8 cellular contexts compared by ENCODE assay signal in genomic region chr6:44073612-44074382, GRCh38. TPM values are rescaled to one million over a fixed set of nuclear protein-coding genes. Genes with fewer than 3 reads are reported as not detected.
DNase-seq lines count a peak whose midpoint lies in the region; ATAC-seq, FAIRE-seq and TF ChIP-seq lines count a peak whose summit lies in the region.

No MANE protein-coding gene starts in this region.

- WGBS in HepG2 (ENCODE audit: low lambda C conversion rate) = 38% methylated on average over 11 of the region's 24 CpGs
- WGBS in transverse colon (ENCODE audit: low coverage in 1 of 2), 2 donors = 28% methylated on average over 20 of the region's 24 CpGs; no CpG with 5 or more reads in 1 of the 2 donors

- H3K27me3 ChIP-seq in HL-60 (ENCODE audit: insufficient read depth, poor library complexity, severe bottlenecking) (no peaks in the 10 kb centered on the region), HepG2 (ENCODE audit: control insufficient read depth in 1 of 2, insufficient read depth in 2 of 2, low read length in 2 of 2) (no peaks in the 10 kb centered on the region), transverse colon (peaks cover 3% of the 10 kb centered on the region)

- POLR2A ChIA-PET in HepG2 (lab: Yijun Ruan, JAX) = interaction anchor here (0.7 to 3.3 kb wide), 11 partner anchors 9 to 444 kb away, joined by 3 to 15 read pairs (median 3); partner anchors contain the start of genes GTPBP2 and VEGFA

- CTCF ChIA-PET in HepG2 (lab: Yijun Ruan, JAX; ENCODE audit: low intra/inter-chr PET ratio, low total read pairs) = interaction anchor here (1.0 to 2.8 kb wide), 7 partner anchors 68 to 349 kb away, joined by 4 to 22 read pairs (median 5); partner anchors contain the start of gene VEGFA

- H3K4me1 ChIP-seq in HepG2 (ENCODE audit: insufficient read depth, low read length) = peaks cover 82% of the 10 kb centered on the region
- H3K4me1 ChIP-seq in transverse colon = peaks cover 15 to 56% (median 39%) of the 10 kb centered on the region in 4 donors

- peak; percentile 34 for ATAC-seq in HepG2

- DNase-seq in HL-60 (ENCODE audit: low read depth in 1 of 2, low spot score in 1 of 2) = peak in 1 of 2 experiments; percentile 12
- no peak for DNase-seq in astrocyte of the cerebellum (ENCODE audit: low read depth)
- DNase-seq in HepG2 (ENCODE audit: low spot score) = no peak
- no peak for DNase-seq in transverse colon
- no peak for DNase-seq in stimulated activated CD4-positive, alpha-beta T cell treated with anti-CD3 and anti-CD28 coated beads, Interleukin-4, amount 100 ng/mL, for 4 hours
- DNase-seq in GM12892 (ENCODE audit: insufficient read length) = no peak
- no peak for DNase-seq in KBM-7

- peak overlapping the region; percentile 54 for H3K9ac ChIP-seq in HepG2 (ENCODE audit: insufficient read depth, low read depth, low read length)

- H3K36me3 ChIP-seq in HepG2 (replicated peaks in 1 of 2; ENCODE audit: control insufficient read depth in 1 of 2, insufficient read depth in 2 of 2, low read length in 2 of 2) = no peaks in the 10 kb centered on the region
- no peaks in the 10 kb centered on the region for H3K36me3 ChIP-seq in transverse colon

- TF ChIP-seq CTCF in GM12874 (IDR thresholded peaks at IDR 0.05; ENCODE audit: insufficient read depth, low read depth, low read length) (0 out of 2 replicates have a peak, but pooled peaks have one; percentile 6), HL-60 (IDR thresholded peaks at IDR 0.05; ENCODE audit: insufficient read depth, low read length) (no peak), astrocyte of the cerebellum (IDR thresholded peaks at IDR 0.05; ENCODE audit: low read depth, low read length, missing control alignments) (no peak), HepG2 (CRISPR knock-in tag; IDR thresholded peaks at IDR 0.05) (no peak; the same call in 1 of the 2 replicates), transverse colon (IDR thresholded peaks at IDR 0.05) (peak in 1 of 5 experiments; percentile 17)

- TF ChIP-seq EP300 in HepG2 (IDR thresholded peaks at IDR 0.05; ENCODE audit: low read depth in 2 of 2, low read length in 2 of 2) = no peak
- no peak for TF ChIP-seq EP300 in HepG2 (CRISPR knock-in tag; IDR thresholded peaks at IDR 0.05; ENCODE audit: borderline replicate concordance)
- no peak for TF ChIP-seq EP300 in transverse colon (IDR thresholded peaks at IDR 0.05; ENCODE audit: low read depth)

- H3K9me3 ChIP-seq in HepG2 (ENCODE audit: low read length) = no peaks in the 10 kb centered on the region
- H3K9me3 ChIP-seq in transverse colon = no peaks in the 10 kb centered on the region

- BruUV-seq in HepG2 (replicated peaks; lab: Mats Ljungman, UMichigan) = no TSS peak

- TF ChIP-seq RAD21 in HepG2 (CRISPR knock-in tag; IDR thresholded peaks at IDR 0.05) = no peak

- peak overlapping the region; percentile 91 for H3K4me2 ChIP-seq in HepG2 (ENCODE audit: low read depth, low read length)

- no peak for TF ChIP-seq POLR2A in HepG2 (IDR thresholded peaks at IDR 0.05; ENCODE audit: insufficient read depth in 1 of 2, low read depth in 2 of 2, low read length in 2 of 2)
- no peak for TF ChIP-seq POLR2A in transverse colon (IDR thresholded peaks at IDR 0.05)
- no peak for TF ChIP-seq POLR2A in GM12892 (IDR thresholded peaks at IDR 0.05; ENCODE audit: low read depth, low read length)

- no peak overlapping the region for H2AFZ ChIP-seq in HepG2 (ENCODE audit: low read length)

- intact Hi-C loops in HepG2 (cut with micrococcal nuclease; ENCODE audit: unreplicated experiment) = loop anchor here (1.0 to 5.0 kb wide), 3 partner anchors 71 to 349 kb away; no protein-coding TSS in a partner anchor
- intact Hi-C loops in transverse colon (cut with DNase I; ENCODE audit: low total_unique reads) = no loop called here

- H3K27ac ChIP-seq in HL-60 (replicated peaks) (no peak overlapping the region), HepG2 (ENCODE audit: extremely low read length, insufficient read depth, low read length) (peak overlapping the region; percentile 57), transverse colon (peak overlapping the region in 3 of 4 donors; percentile 75 to 82 (median 78))

- H3K79me2 ChIP-seq in HepG2 (ENCODE audit: insufficient read depth, low read length) = no peaks in the 10 kb centered on the region

- H4K20me1 ChIP-seq in HepG2 (ENCODE audit: insufficient read depth, low read length) = no peaks in the 10 kb centered on the region

- in situ Hi-C loops in astrocyte of the cerebellum (cut with HindIII; ENCODE audit: low sequenced_read_pairs) = no loop called here
- in situ Hi-C loops in HepG2 (cut with HindIII; ENCODE audit: extremely low pct_ligation_motif_present, low pct_unique_long_range_greater_than_20kb) = loop anchor here (10.0 kb wide), 1 partner anchor 119 kb away; no protein-coding TSS in a partner anchor
- in situ Hi-C loops in transverse colon (cut with MboI; ENCODE audit: low pct_ligation_motif_present in 1 of 4, low pct_unique_long_range_greater_than_20kb in 1 of 4, low sequenced_read_pairs in 3 of 4) = loop anchor here in 1 of 4 donors (10.0 kb wide), 1 partner anchor 309 kb away; no protein-coding TSS in a partner anchor
- in situ Hi-C loops in KBM-7 (cut with MboI; ENCODE audit: low pct_unique_long_range_greater_than_20kb, low sequenced_read_pairs) = no loop called here

- FAIRE-seq in HepG2 (lab: Jason Lieb, UNC) (no peak), GM12892 (lab: Jason Lieb, UNC) (no peak)

- H3K4me3 ChIP-seq in HL-60 (replicated peaks; ENCODE audit: insufficient read depth, low read length) = peak overlapping the region; percentile 39
- H3K4me3 ChIP-seq in astrocyte of the cerebellum (ENCODE audit: low read depth, low read length) = peak overlapping the region; percentile 28
- peak overlapping the region; percentile 23 to 74 (median 46) for H3K4me3 ChIP-seq in HepG2 (replicated peaks in 1 of 3; ENCODE audit: insufficient read depth in 1 of 3, low read depth in 2 of 3, low read length in 3 of 3)
- H3K4me3 ChIP-seq in transverse colon = peak overlapping the region; percentile 30 to 54 (median 36)

TF ChIP-seq in HepG2, 621 proteins besides CTCF, POLR2A, EP300 and RAD21 (continues in another document):
- 0 out of 2 replicates have a peak, but pooled peaks have one; percentile 38 for TF ChIP-seq ZNF235 (CRISPR knock-in tag; IDR thresholded peaks at IDR 0.05; ENCODE audit: borderline replicate concordance)
- no peak for TF ChIP-seq HMG20A (CRISPR knock-in tag; IDR thresholded peaks at IDR 0.05; ENCODE audit: borderline replicate concordance)

RNA-seq across cellular contexts. Expression of gene MRPL14, which starts 53.5 kb away (rescaled TPM):
- total RNA-seq in HepG2 (2016; rRNA removed; fragmentation: Illumina TruSeq; extraction: Trizol) (178 and 191 TPM in 2 replicates), transverse colon (10 to 100 TPM; 15.5 to 54.6 (median 45.9) TPM)
- 169 and 189 TPM in 2 replicates for total RNA-seq in HepG2 (2016; cell fraction: cytosol; rRNA removed; fragmentation: Illumina TruSeq; extraction: Trizol; ENCODE audit: low read depth)
- total RNA-seq in HepG2 (2016; cell fraction: insoluble cytoplasmic fraction; rRNA removed; fragmentation: Illumina TruSeq; extraction: Trizol) = 186 and 208 TPM in 2 replicates
- total RNA-seq in HepG2 (2016; cell fraction: membrane; rRNA removed; fragmentation: Illumina TruSeq; extraction: Trizol) = 148 and 200 TPM in 2 replicates
- total RNA-seq in HepG2 (2016; cell fraction: nucleus; rRNA removed; fragmentation: Illumina TruSeq; extraction: Trizol) = 65.1 and 65.8 TPM in 2 replicates
- 157 and 166 TPM in 2 replicates for polyA plus RNA-seq in HepG2 (2011; rRNA removed)
- 144 and 170 TPM in 2 replicates for polyA plus RNA-seq in HepG2 (2011; cell fraction: cytosol; rRNA removed)
- polyA plus RNA-seq in HepG2 (2011; cell fraction: nucleus; rRNA removed) = 42.8 and 46.0 TPM in 2 replicates
- 135 and 137 TPM in 2 replicates for polyA plus RNA-seq in HepG2 (2012)
- polyA plus RNA-seq in HepG2 (2016; cell fraction: cytosol; fragmentation: Illumina TruSeq; extraction: Trizol; ENCODE audit: low read depth) = 114 and 150 TPM in 2 replicates
- 163 and 186 TPM in 2 replicates for polyA plus RNA-seq in HepG2 (2016; cell fraction: insoluble cytoplasmic fraction; fragmentation: Illumina TruSeq; extraction: Trizol; ENCODE audit: low read depth)
- 111 and 143 TPM in 2 replicates for polyA plus RNA-seq in HepG2 (2016; cell fraction: membrane; fragmentation: Illumina TruSeq; extraction: Trizol; ENCODE audit: low read depth)
- polyA plus RNA-seq in HepG2 (2016; cell fraction: nucleus; fragmentation: Illumina TruSeq; extraction: Trizol; ENCODE audit: insufficient read depth, low read depth) = 92.9 and 98.5 TPM in 2 replicates
- polyA minus RNA-seq in HepG2 (2011; rRNA and poly(A)+ RNA removed; ENCODE audit: low replicate concordance) = 33.2 and 40.9 TPM in 2 replicates
- polyA minus RNA-seq in HepG2 (2011; cell fraction: cytosol; rRNA and poly(A)+ RNA removed) = 22.7 and 28.4 TPM in 2 replicates
- polyA minus RNA-seq in HepG2 (2011; cell fraction: nucleus; rRNA and poly(A)+ RNA removed) = 20.0 and 21.5 TPM in 2 replicates
- 87.0 TPM for polyA plus RNA-seq in GM12892 (2012; ENCODE audit: missing spikeins)

RNA-seq across cellular contexts. Expression of gene TMEM63B, which starts 53.6 kb away (rescaled TPM):
- 13.9 and 27.4 TPM in 2 replicates for total RNA-seq in HepG2 (2016; rRNA removed; fragmentation: Illumina TruSeq; extraction: Trizol)
- 5.1 and 5.8 TPM in 2 replicates for total RNA-seq in HepG2 (2016; cell fraction: cytosol; rRNA removed; fragmentation: Illumina TruSeq; extraction: Trizol; ENCODE audit: low read depth)
- 11.4 and 28.3 TPM in 2 replicates for total RNA-seq in HepG2 (2016; cell fraction: insoluble cytoplasmic fraction; rRNA removed; fragmentation: Illumina TruSeq; extraction: Trizol)
- total RNA-seq in HepG2 (2016; cell fraction: membrane; rRNA removed; fragmentation: Illumina TruSeq; extraction: Trizol) = 14.9 and 15.8 TPM in 2 replicates
- 28.7 and 33.8 TPM in 2 replicates for total RNA-seq in HepG2 (2016; cell fraction: nucleus; rRNA removed; fragmentation: Illumina TruSeq; extraction: Trizol)
- polyA plus RNA-seq in HepG2 (2011; rRNA removed) = 75.8 and 83.8 TPM in 2 replicates
- 81.0 and 82.0 TPM in 2 replicates for polyA plus RNA-seq in HepG2 (2011; cell fraction: cytosol; rRNA removed)
- 185 and 224 TPM in 2 replicates for polyA plus RNA-seq in HepG2 (2011; cell fraction: nucleus; rRNA removed)
- 37.7 and 41.7 TPM in 2 replicates for polyA plus RNA-seq in HepG2 (2012)
- 5.0 and 5.6 TPM in 2 replicates for polyA plus RNA-seq in HepG2 (2016; cell fraction: cytosol; fragmentation: Illumina TruSeq; extraction: Trizol; ENCODE audit: low read depth)
- 13.6 and 16.8 TPM in 2 replicates for polyA plus RNA-seq in HepG2 (2016; cell fraction: insoluble cytoplasmic fraction; fragmentation: Illumina TruSeq; extraction: Trizol; ENCODE audit: low read depth)
- 10.0 and 10.2 TPM in 2 replicates for polyA plus RNA-seq in HepG2 (2016; cell fraction: membrane; fragmentation: Illumina TruSeq; extraction: Trizol; ENCODE audit: low read depth)
- polyA plus RNA-seq in HepG2 (2016; cell fraction: nucleus; fragmentation: Illumina TruSeq; extraction: Trizol; ENCODE audit: insufficient read depth, low read depth) = 69.5 and 76.1 TPM in 2 replicates
- 62.2 and 179 TPM in 2 replicates for polyA minus RNA-seq in HepG2 (2011; rRNA and poly(A)+ RNA removed; ENCODE audit: low replicate concordance)
- polyA minus RNA-seq in HepG2 (2011; cell fraction: cytosol; rRNA and poly(A)+ RNA removed) = 36.8 and 42.0 TPM in 2 replicates
- polyA minus RNA-seq in HepG2 (2011; cell fraction: nucleus; rRNA and poly(A)+ RNA removed) = 36.6 and 36.8 TPM in 2 replicates
- 100 to 1,000 TPM in 2 of 4 donors, 10 to 100 TPM in 2; 35.0 to 258 (median 89.4) TPM for total RNA-seq in transverse colon
- 8.7 TPM for polyA plus RNA-seq in GM12892 (2012; ENCODE audit: missing spikeins)
